ENCODE assay signal across 12 cellular contexts in genomic region chr1:198641966-198642656, GRCh38. TPM values are rescaled to one million over a fixed set of nuclear protein-coding genes. Genes with fewer than 3 reads are reported as not detected.
DNase-seq lines count a peak whose midpoint lies in the region; ATAC-seq, FAIRE-seq and TF ChIP-seq lines count a peak whose summit lies in the region.
"Had no signal": no experiment of that assay in that cellular context is flagged by ENCODE, and none has a peak within 500 bp of the region (broad histone marks: within the 10 kb centered on the region; RNA-seq: fewer than 3 reads in every experiment).

No MANE protein-coding gene starts in this region.

- peak overlapping the region; percentile 100 for H3K27ac Mint-ChIP-seq in activated naive CD4-positive, alpha-beta T cell treated with anti-CD3 and anti-CD28 coated beads for 36 hours

- intact Hi-C loops in activated naive CD4-positive, alpha-beta T cell treated with anti-CD3 and anti-CD28 coated beads for 36 hours (cut with micrococcal nuclease): loop anchor here (1.0 kb wide), 5 partner anchors 7 to 119 kb away; no protein-coding TSS in a partner anchor
- intact Hi-C loops in endothelial cell of umbilical vein (cut with micrococcal nuclease) (no loop called here), upper lobe of right lung (cut with DNase I) (no loop called here), heart right ventricle (cut with DNase I) (no loop called here)

- H3K27ac ChIP-seq in Peyer's patch (peak overlapping the region in 3 of 4 donors; percentile 8 to 81 (median 75)), endothelial cell of umbilical vein (ENCODE audit: insufficient read depth, low read depth, low read length) (peak overlapping the region; percentile 12), upper lobe of right lung (peak overlapping the region; percentile 88), heart right ventricle (peak overlapping the region in 1 of 10 donors; percentile 95)
- H3K27ac ChIP-seq: sigmoid colon had no signal

- H4K20me1 ChIP-seq in endothelial cell of umbilical vein (replicated peaks; ENCODE audit: control insufficient read depth, extremely low read depth, insufficient read depth, low read length): no peaks in the 10 kb centered on the region

- H3K4me1 Mint-ChIP-seq in activated naive CD4-positive, alpha-beta T cell treated with anti-CD3 and anti-CD28 coated beads for 36 hours (ENCODE audit: low read depth): peaks cover 41% of the 10 kb centered on the region

- no peaks in the 10 kb centered on the region for H3K79me2 ChIP-seq in endothelial cell of umbilical vein (ENCODE audit: control insufficient read depth, insufficient read depth, low read length)

- CTCF ChIA-PET in activated naive CD4-positive, alpha-beta T cell treated with anti-CD3 and anti-CD28 coated beads for 36 hours (lab: Charles Lee): interaction anchor here (0.8 to 1.2 kb wide), 2 partner anchors 15 to 21 kb away, joined by 3 to 5 read pairs; no protein-coding TSS in a partner anchor
- CTCF ChIA-PET in endothelial cell of umbilical vein (lab: Charles Lee): no interaction called here

- H3K4me3 ChIP-seq in Peyer's patch: peak overlapping the region in 3 of 4 donors; percentile 7 to 41 (median 41)
- no peak overlapping the region for H3K4me3 ChIP-seq in endothelial cell of umbilical vein (replicated peaks in 1 of 3; ENCODE audit: insufficient read depth in 1 of 3, low read depth in 1 of 3, low read length in 3 of 3)
- peak overlapping the region; percentile 47 for H3K4me3 ChIP-seq in upper lobe of right lung
- H3K4me3 ChIP-seq in heart right ventricle: peak overlapping the region in 3 of 10 donors; percentile 6 to 62 (median 25)

- BruUV-seq in endothelial cell of umbilical vein (replicated peaks; lab: Mats Ljungman, UMichigan): no TSS peak

- peak overlapping the region; percentile 92 for H3K4me3 Mint-ChIP-seq in activated naive CD4-positive, alpha-beta T cell treated with anti-CD3 and anti-CD28 coated beads for 36 hours

- H2AFZ ChIP-seq in endothelial cell of umbilical vein (ENCODE audit: low read depth, low read length): no peak overlapping the region

- H3K9me3 Mint-ChIP-seq in activated naive CD4-positive, alpha-beta T cell treated with anti-CD3 and anti-CD28 coated beads for 36 hours: no peaks in the 10 kb centered on the region

- 79 to 91% methylated on average over 5 of the region's 5 CpGs for WGBS in heart right ventricle, 2 donors

- no peaks in the 10 kb centered on the region for H3K9me3 ChIP-seq in Peyer's patch
- no peaks in the 10 kb centered on the region for H3K9me3 ChIP-seq in endothelial cell of umbilical vein (replicated peaks; ENCODE audit: control insufficient read depth, insufficient read depth, low read length)
- H3K9me3 ChIP-seq in upper lobe of right lung: no peaks in the 10 kb centered on the region
- H3K9me3 ChIP-seq in heart right ventricle: no peaks in the 10 kb centered on the region
- H3K9me3 ChIP-seq: sigmoid colon had no signal

- POLR2A ChIA-PET in endothelial cell of umbilical vein (lab: Charles Lee): no interaction called here

- no peaks in the 10 kb centered on the region for H3K9me1 ChIP-seq in endothelial cell of umbilical vein (replicated peaks; ENCODE audit: control insufficient read depth, extremely low read depth, insufficient read depth, low read length)

- no peak for FAIRE-seq in endothelial cell of umbilical vein (lab: Jason Lieb, UNC)
- FAIRE-seq: urothelium cell line had no signal

- dilution Hi-C loops in endothelial cell of umbilical vein (cut with MboI; ENCODE audit: extremely low pct_ligation_motif_present, low sequenced_read_pairs): no loop called here

- TF ChIP-seq CTCF in Peyer's patch (IDR thresholded peaks at IDR 0.05): no peak
- no peak for TF ChIP-seq CTCF in endothelial cell of umbilical vein (IDR thresholded peaks at IDR 0.05; ENCODE audit: extremely low read depth in 1 of 2, insufficient read depth in 1 of 2, low read depth in 1 of 2, low read length in 2 of 2)
- no peak for TF ChIP-seq CTCF in upper lobe of right lung (IDR thresholded peaks at IDR 0.05)
- no peak for TF ChIP-seq CTCF in heart right ventricle (IDR thresholded peaks at IDR 0.05)

- TF ChIP-seq POLR2A in Peyer's patch (IDR thresholded peaks at IDR 0.05): no peak
- TF ChIP-seq POLR2A in endothelial cell of umbilical vein (IDR thresholded peaks at IDR 0.05; ENCODE audit: low read depth, low read length): no peak

- H3K36me3 ChIP-seq in Peyer's patch: no peaks in the 10 kb centered on the region
- no peaks in the 10 kb centered on the region for H3K36me3 ChIP-seq in endothelial cell of umbilical vein (ENCODE audit: control insufficient read depth in 2 of 2, extremely low read depth in 1 of 2, insufficient read depth in 2 of 2, low read length in 2 of 2)
- H3K36me3 ChIP-seq in upper lobe of right lung: no peaks in the 10 kb centered on the region
- H3K36me3 ChIP-seq in heart right ventricle: peaks cover 0 to 31% (median 0%) of the 10 kb centered on the region in 9 donors
- H3K36me3 ChIP-seq: sigmoid colon had no signal

- peaks cover 70% of the 10 kb centered on the region for H3K36me3 Mint-ChIP-seq in activated naive CD4-positive, alpha-beta T cell treated with anti-CD3 and anti-CD28 coated beads for 36 hours (ENCODE audit: low read depth)

- H3K9ac ChIP-seq in endothelial cell of umbilical vein (replicated peaks; ENCODE audit: extremely low read depth, insufficient read depth, low read length): no peak overlapping the region

- H3K27me3 ChIP-seq in Peyer's patch: no peaks in the 10 kb centered on the region
- H3K27me3 ChIP-seq in endothelial cell of umbilical vein (ENCODE audit: control insufficient read depth in 2 of 2, insufficient read depth in 2 of 2, low read length in 2 of 2): no peaks in the 10 kb centered on the region
- H3K27me3 ChIP-seq in upper lobe of right lung: no peaks in the 10 kb centered on the region
- H3K27me3 ChIP-seq in heart right ventricle: no peaks in the 10 kb centered on the region
- H3K27me3 ChIP-seq: foreskin keratinocyte, sigmoid colon had no signal

- H3K4me2 ChIP-seq in endothelial cell of umbilical vein (ENCODE audit: insufficient read depth, low read length): no peak overlapping the region

- no peak for ATAC-seq in upper lobe of right lung
- ATAC-seq in GM19395 (IDR thresholded peaks at IDR 0.05; ENCODE audit: unreplicated experiment): no peak
- ATAC-seq in heart right ventricle: no peak

- no peaks in the 10 kb centered on the region for H3K27me3 Mint-ChIP-seq in activated naive CD4-positive, alpha-beta T cell treated with anti-CD3 and anti-CD28 coated beads for 36 hours (ENCODE audit: low read depth)

- in situ Hi-C loops in ACHN (cut with HindIII; ENCODE audit: low pct_ligation_motif_present, low pct_unique_long_range_greater_than_20kb, low sequenced_read_pairs): no loop called here

- DNase-seq in activated naive CD4-positive, alpha-beta T cell treated with anti-CD3 and anti-CD28 coated beads for 36 hours: no peak
- DNase-seq in activated naive CD4-positive, alpha-beta T cell treated with anti-CD3 and anti-CD28 coated beads, Interleukin-2, amount 50 U/mL, for 16 hours: no peak
- DNase-seq in Peyer's patch: no peak
- DNase-seq in endothelial cell of umbilical vein (ENCODE audit: low read depth, low spot score): peak; percentile 7
- no peak for DNase-seq in upper lobe of right lung
- no peak for DNase-seq in ACHN
- no peak for DNase-seq in heart right ventricle
- DNase-seq: amygdala, sigmoid colon had no signal

- H3K4me1 ChIP-seq in Peyer's patch: peaks cover 0 to 3% (median 1%) of the 10 kb centered on the region in 4 donors
- H3K4me1 ChIP-seq in endothelial cell of umbilical vein (ENCODE audit: control insufficient read depth, extremely low read depth, insufficient read depth, low read length): peaks cover 8% of the 10 kb centered on the region
- H3K4me1 ChIP-seq in upper lobe of right lung: no peaks in the 10 kb centered on the region
- peaks cover 0 to 37% (median 0%) of the 10 kb centered on the region in 9 donors for H3K4me1 ChIP-seq in heart right ventricle
- H3K4me1 ChIP-seq: sigmoid colon had no signal

TF ChIP-seq in endothelial cell of umbilical vein, 7 proteins besides CTCF, POLR2A, EP300 and RAD21:
- TF ChIP-seq FOS (IDR thresholded peaks at IDR 0.05; ENCODE audit: borderline replicate concordance, insufficient read depth, low read length) (no peak), MYC (IDR thresholded peaks at IDR 0.05; ENCODE audit: low read depth, low read length) (no peak), POLR2AphosphoS5 (IDR thresholded peaks at IDR 0.05; ENCODE audit: insufficient read depth, low read depth, low read length) (no peak), GATA2 (IDR thresholded peaks at IDR 0.05; ENCODE audit: insufficient read depth, insufficient read length, low read depth, low read length) (no peak), JUN (IDR thresholded peaks at IDR 0.05; ENCODE audit: borderline replicate concordance, insufficient read depth, insufficient read length, low read depth) (no peak), EZH2 (IDR thresholded peaks at IDR 0.05; ENCODE audit: borderline replicate concordance, low read depth, low read length, severe bottlenecking) (no peak)
- TF ChIP-seq, protein P1, sequence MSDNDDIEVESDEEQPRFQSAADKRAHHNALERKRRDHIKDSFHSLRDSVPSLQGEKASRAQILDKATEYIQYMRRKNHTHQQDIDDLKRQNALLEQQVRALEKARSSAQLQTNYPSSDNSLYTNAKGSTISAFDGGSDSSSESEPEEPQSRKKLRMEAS (IDR thresholded peaks at IDR 0.05; ENCODE audit: insufficient read depth, insufficient read length): no peak

RNA-seq across cellular contexts. Expression of gene PTPRC, which starts 3.3 kb away (rescaled TPM):
- 100 to 1,000 TPM; 689 to 714 TPM for total RNA-seq in activated naive CD4-positive, alpha-beta T cell treated with anti-CD3 and anti-CD28 coated beads for 36 hours
- total RNA-seq in Peyer's patch: 100 to 1,000 TPM in 1 of 4 donors, 10 to 100 TPM in 3; 13.3 to 127 (median 22.1) TPM
- not detected in 2 replicates for total RNA-seq in endothelial cell of umbilical vein
- not detected in 2 replicates for polyA plus RNA-seq in endothelial cell of umbilical vein
- polyA plus RNA-seq in endothelial cell of umbilical vein (2011; cell fraction: cytosol; rRNA removed): not detected in 2 replicates
- polyA plus RNA-seq in endothelial cell of umbilical vein (2011; cell fraction: nucleus; rRNA removed): not detected in 2 replicates
- polyA plus RNA-seq in endothelial cell of umbilical vein (2012): not detected in 2 replicates
- 0.49 TPM in 1 of 2 replicates, not detected in the other for polyA minus RNA-seq in endothelial cell of umbilical vein
- polyA minus RNA-seq in endothelial cell of umbilical vein (2011; cell fraction: cytosol; rRNA and poly(A)+ RNA removed): not detected
- not detected in 2 replicates for polyA minus RNA-seq in endothelial cell of umbilical vein (2011; cell fraction: nucleus; rRNA and poly(A)+ RNA removed)
- 127 TPM for total RNA-seq in upper lobe of right lung
- total RNA-seq in heart right ventricle: 10 to 100 TPM in 2 of 10 donors, 1 to 10 TPM in 8; 2.4 to 62.7 (median 5.6) TPM
- polyA plus RNA-seq in heart right ventricle: 1 to 10 TPM; 1.0 to 1.4 TPM
- total RNA-seq: foreskin keratinocyte had no signal
- polyA plus RNA-seq: foreskin keratinocyte had no signal

Comparison
In these comparisons a context has a peak if more than half of its experiments do, and no peak if none do; other contexts are left out.
1. H3K4me3 ChIP-seq: peak in Peyer's patch (3 of 4) and upper lobe of right lung (single experiment); none in endothelial cell of umbilical vein (0 of 3).